9 cellular contexts compared by ENCODE assay signal in genomic region chr6:41778895-41779294, GRCh38. TPM values are rescaled to one million over a fixed set of nuclear protein-coding genes. Genes with fewer than 3 reads are reported as not detected.
DNase-seq lines count a peak whose midpoint lies in the region; ATAC-seq and TF ChIP-seq lines count a peak whose summit lies in the region.
"Had no signal": no experiment of that assay in that cellular context is flagged by ENCODE, and none has a peak within 500 bp of the region (broad histone marks: within the 10 kb centered on the region; RNA-seq: fewer than 3 reads in every experiment).

No MANE protein-coding gene starts in this region.

- peak overlapping the region; percentile 52 to 82 for H3K4me3 ChIP-seq in SK-N-SH (ENCODE audit: low read depth in 2 of 2, low read length in 1 of 2)
- H3K4me3 ChIP-seq in iPS-18a (ENCODE audit: low read length), result peak overlapping the region; percentile 78

- peak overlapping the region; percentile 65 for H3K27ac Mint-ChIP-seq in activated CD8-positive, alpha-beta T cell treated with anti-CD3 and anti-CD28 coated beads, Interleukin-2, amount 10 ng/mL, durations not matched to agents 7 days and 5 days
- H3K27ac Mint-ChIP-seq in stimulated activated naive B cell treated with anti-CD40 and anti-IgM and Interleukin-4, amounts not matched to agents 10 μg/mL and 1 μg/mL and 100 μg/mL, for 72 hours, result peak overlapping the region; percentile 90

- WGBS in SK-N-SH (ENCODE audit: low lambda C conversion rate), result 91% methylated on average over 6 of the region's 6 CpGs

- H3K27me3 Mint-ChIP-seq in activated CD8-positive, alpha-beta T cell treated with anti-CD3 and anti-CD28 coated beads, Interleukin-2, amount 10 ng/mL, durations not matched to agents 7 days and 5 days (ENCODE audit: low read depth), result peaks cover 18% of the 10 kb centered on the region
- no peaks in the 10 kb centered on the region for H3K27me3 Mint-ChIP-seq in stimulated activated naive B cell treated with anti-CD40 and anti-IgM and Interleukin-4, amounts not matched to agents 10 μg/mL and 1 μg/mL and 100 μg/mL, for 72 hours

- ATAC-seq in SK-N-SH treated with all-trans-retinoic acid at 6 μM for 48 hours (no peak), GM21619 (IDR thresholded peaks at IDR 0.05; ENCODE audit: unreplicated experiment) (no peak), HG03159 (IDR thresholded peaks at IDR 0.05; ENCODE audit: unreplicated experiment) (no peak), HG03565 (IDR thresholded peaks at IDR 0.05; ENCODE audit: unreplicated experiment) (no peak)
- ATAC-seq in activated CD8-positive, alpha-beta T cell treated with anti-CD3 and anti-CD28 coated beads, Interleukin-2, amount 10 ng/mL, durations not matched to agents 7 days and 5 days, result no peak
- ATAC-seq in stimulated activated naive B cell treated with anti-CD40 and anti-IgM and Interleukin-4, amounts not matched to agents 10 μg/mL and 1 μg/mL and 100 μg/mL, for 72 hours (replicated peaks), result no peak

- DNase-seq in SK-N-SH, result no peak
- DNase-seq in activated CD8-positive, alpha-beta T cell treated with anti-CD3 and anti-CD28 coated beads, Interleukin-2, amount 10 ng/mL, durations not matched to agents 7 days and 5 days, result no peak
- no peak for DNase-seq in stimulated activated naive B cell treated with anti-CD40 and anti-IgM and Interleukin-4, amounts not matched to agents 10 μg/mL and 1 μg/mL and 100 μg/mL, for 72 hours

- H3K27ac ChIP-seq in SK-N-SH (ENCODE audit: low read depth in 2 of 2, low read length in 1 of 2), result no peak overlapping the region; a peak in 1 of 4 replicates
- no peak overlapping the region for H3K27ac ChIP-seq in iPS-18a (ENCODE audit: low read length)

- H3K9me3 ChIP-seq in SK-N-SH (no peaks in the 10 kb centered on the region), iPS-18a (ENCODE audit: control insufficient read depth, low read depth, low read length) (no peaks in the 10 kb centered on the region)

- H3K36me3 Mint-ChIP-seq in activated CD8-positive, alpha-beta T cell treated with anti-CD3 and anti-CD28 coated beads, Interleukin-2, amount 10 ng/mL, durations not matched to agents 7 days and 5 days (ENCODE audit: low read depth), result peaks cover 7% of the 10 kb centered on the region
- H3K36me3 Mint-ChIP-seq in stimulated activated naive B cell treated with anti-CD40 and anti-IgM and Interleukin-4, amounts not matched to agents 10 μg/mL and 1 μg/mL and 100 μg/mL, for 72 hours, result peaks cover 14 to 26% of the 10 kb centered on the region in 2 donors

- no peak for TF ChIP-seq CTCF in SK-N-SH (IDR thresholded peaks at IDR 0.05)

- CTCF ChIA-PET in SK-N-SH (lab: Yijun Ruan, JAX), result interaction anchor here (0.7 to 1.8 kb wide), 4 partner anchors 8 to 89 kb away, joined by 3 to 11 read pairs (median 3); partner anchors contain the start of gene TOMM6
- CTCF ChIA-PET in activated CD8-positive, alpha-beta T cell treated with anti-CD3 and anti-CD28 coated beads, Interleukin-2, amount 10 ng/mL, durations not matched to agents 7 days and 5 days (lab: Charles Lee), result interaction anchor here (1.2 to 2.8 kb wide), 6 partner anchors 8 to 435 kb away, joined by 4 to 23 read pairs (median 6); partner anchors contain the start of genes BYSL, MED20 and TOMM6

- H3K36me3 ChIP-seq in SK-N-SH (replicated peaks in 1 of 2; ENCODE audit: control insufficient read depth in 1 of 2, insufficient read depth in 2 of 2, low read length in 1 of 2) (peaks cover 19 to 20% of the 10 kb centered on the region in 2 experiments), iPS-18a (ENCODE audit: control insufficient read depth, low read depth, low read length) (peaks cover 10% of the 10 kb centered on the region)

- TF ChIP-seq RAD21 in SK-N-SH (IDR thresholded peaks at IDR 0.05; ENCODE audit: low read length), result no peak

- no peak overlapping the region for H2AFZ ChIP-seq in SK-N-SH (ENCODE audit: low read depth)

- POLR2A ChIA-PET in SK-N-SH (lab: Yijun Ruan, JAX), result no interaction called here
- POLR2A ChIA-PET in activated CD8-positive, alpha-beta T cell treated with anti-CD3 and anti-CD28 coated beads, Interleukin-2, amount 10 ng/mL, durations not matched to agents 7 days and 5 days (lab: Charles Lee), result interaction anchor here (0.8 to 1.5 kb wide), 3 partner anchors 8 to 21 kb away, joined by 3 to 7 read pairs (median 6); partner anchors contain the start of gene TOMM6

- peaks cover 15% of the 10 kb centered on the region for H3K4me1 Mint-ChIP-seq in activated CD8-positive, alpha-beta T cell treated with anti-CD3 and anti-CD28 coated beads, Interleukin-2, amount 10 ng/mL, durations not matched to agents 7 days and 5 days (ENCODE audit: low read depth)
- peaks cover 13 to 23% of the 10 kb centered on the region in 2 donors for H3K4me1 Mint-ChIP-seq in stimulated activated naive B cell treated with anti-CD40 and anti-IgM and Interleukin-4, amounts not matched to agents 10 μg/mL and 1 μg/mL and 100 μg/mL, for 72 hours

- H3K27me3 ChIP-seq in SK-N-SH (ENCODE audit: insufficient read depth) (no peaks in the 10 kb centered on the region), iPS-18a (ENCODE audit: control insufficient read depth, insufficient read depth, low read length) (peaks cover 25% of the 10 kb centered on the region)

- H3K9me2 ChIP-seq in SK-N-SH, result no peaks in the 10 kb centered on the region

- peak overlapping the region; percentile 72 for H3K9ac ChIP-seq in SK-N-SH
- no peak overlapping the region for H3K9ac ChIP-seq in iPS-18a (ENCODE audit: low read length)

- H3K4me1 ChIP-seq in SK-N-SH (ENCODE audit: control insufficient read depth in 1 of 2, insufficient read depth in 2 of 2, low read depth in 1 of 2, low read length in 1 of 2) (peaks cover 14% of the 10 kb centered on the region in 2 experiments; a peak in 2 of 4 replicates), iPS-18a (ENCODE audit: control insufficient read depth, low read depth, low read length) (no peaks in the 10 kb centered on the region)

- H3F3A ChIP-seq in SK-N-SH (replicated peaks; ENCODE audit: insufficient read depth), result no peaks in the 10 kb centered on the region

- no peaks in the 10 kb centered on the region for H3K9me3 Mint-ChIP-seq in activated CD8-positive, alpha-beta T cell treated with anti-CD3 and anti-CD28 coated beads, Interleukin-2, amount 10 ng/mL, durations not matched to agents 7 days and 5 days (ENCODE audit: insufficient read depth)
- no peaks in the 10 kb centered on the region for H3K9me3 Mint-ChIP-seq in stimulated activated naive B cell treated with anti-CD40 and anti-IgM and Interleukin-4, amounts not matched to agents 10 μg/mL and 1 μg/mL and 100 μg/mL, for 72 hours

- no peak for TF ChIP-seq EP300 in SK-N-SH (IDR thresholded peaks at IDR 0.05; ENCODE audit: borderline replicate concordance in 1 of 2, low read depth in 1 of 2, low read length in 1 of 2)

- H3K4me2 ChIP-seq in SK-N-SH, result peak overlapping the region; percentile 86

- H4K20me1 ChIP-seq in SK-N-SH (ENCODE audit: insufficient read depth), result no peaks in the 10 kb centered on the region

- H3K4me3 Mint-ChIP-seq in activated CD8-positive, alpha-beta T cell treated with anti-CD3 and anti-CD28 coated beads, Interleukin-2, amount 10 ng/mL, durations not matched to agents 7 days and 5 days, result peak overlapping the region; percentile 87
- peak overlapping the region; percentile 89 to 91 for H3K4me3 Mint-ChIP-seq in stimulated activated naive B cell treated with anti-CD40 and anti-IgM and Interleukin-4, amounts not matched to agents 10 μg/mL and 1 μg/mL and 100 μg/mL, for 72 hours

- peaks cover 13% of the 10 kb centered on the region for H3K79me2 ChIP-seq in SK-N-SH (ENCODE audit: insufficient read depth)

TF ChIP-seq in SK-N-SH, 30 proteins besides CTCF, POLR2A, EP300 and RAD21 (continues in another document):
- TF ChIP-seq TCF12 (IDR thresholded peaks at IDR 0.05) (no peak), GATA2 (CRISPR knock-in tag; IDR thresholded peaks at IDR 0.05) (no peak), JUND (IDR thresholded peaks at IDR 0.05) (no peak), RCOR1 (IDR thresholded peaks at IDR 0.05; ENCODE audit: low read length) (no peak), GABPA (IDR thresholded peaks at IDR 0.05; ENCODE audit: low read depth) (no peak)

TF ChIP-seq in SK-N-SH treated with all-trans-retinoic acid at 6 μM for 48 hours, 23 proteins besides CTCF, POLR2A, EP300 and RAD21 (continues in another document):
- TF ChIP-seq ZNF70 (CRISPR knock-in tag; IDR thresholded peaks at IDR 0.05) (no peak), ZFP30 (CRISPR knock-in tag; IDR thresholded peaks at IDR 0.05) (no peak)

RNA-seq across cellular contexts. Expression of gene FRS3, which starts 0.8 kb away (rescaled TPM):
- polyA plus RNA-seq in SK-N-SH (2012; rRNA removed), result 7.5 and 8.6 TPM in 2 replicates
- 5.0 and 6.0 TPM in 2 replicates for polyA plus RNA-seq in SK-N-SH (2012; cell fraction: cytosol; rRNA removed)
- polyA plus RNA-seq in SK-N-SH (2012; cell fraction: nucleus; rRNA removed), result 20.0 and 30.2 TPM in 2 replicates
- 1 to 10 TPM; 5.1 to 7.0 TPM for total RNA-seq in activated CD8-positive, alpha-beta T cell treated with anti-CD3 and anti-CD28 coated beads, Interleukin-2, amount 10 ng/mL, durations not matched to agents 7 days and 5 days

RNA-seq across cellular contexts. Expression of gene PRICKLE4, which starts 1.7 kb away (rescaled TPM):
- 3.9 and 5.0 TPM in 2 replicates for polyA plus RNA-seq in SK-N-SH (2012; rRNA removed)
- 0.46 and 0.96 TPM in 2 replicates for polyA plus RNA-seq in SK-N-SH (2012; cell fraction: cytosol; rRNA removed)
- polyA plus RNA-seq in SK-N-SH (2012; cell fraction: nucleus; rRNA removed), result 57.9 and 78.4 TPM in 2 replicates
- under 1 TPM in 1 of 2 experiments, not detected in 1; 0.40 TPM for total RNA-seq in activated CD8-positive, alpha-beta T cell treated with anti-CD3 and anti-CD28 coated beads, Interleukin-2, amount 10 ng/mL, durations not matched to agents 7 days and 5 days
- total RNA-seq: A172 had no signal

RNA-seq across cellular contexts. Expression of gene TOMM6, which starts 8.6 kb away (rescaled TPM):
- 493 and 565 TPM in 2 replicates for polyA plus RNA-seq in SK-N-SH (2012; rRNA removed)
- polyA plus RNA-seq in SK-N-SH (2012; cell fraction: cytosol; rRNA removed), result 608 and 661 TPM in 2 replicates
- polyA plus RNA-seq in SK-N-SH (2012; cell fraction: nucleus; rRNA removed), result 171 and 252 TPM in 2 replicates
- 100 to 1,000 TPM; 215 to 218 TPM for total RNA-seq in activated CD8-positive, alpha-beta T cell treated with anti-CD3 and anti-CD28 coated beads, Interleukin-2, amount 10 ng/mL, durations not matched to agents 7 days and 5 days

RNA-seq across cellular contexts. Expression of gene PGC, which starts 31.7 kb away (rescaled TPM):
- polyA plus RNA-seq in SK-N-SH (2012; rRNA removed), result not detected in 2 replicates
- polyA plus RNA-seq in SK-N-SH (2012; cell fraction: cytosol; rRNA removed), result not detected in 2 replicates
- not detected in 2 replicates for polyA plus RNA-seq in SK-N-SH (2012; cell fraction: nucleus; rRNA removed)
- total RNA-seq in activated CD8-positive, alpha-beta T cell treated with anti-CD3 and anti-CD28 coated beads, Interleukin-2, amount 10 ng/mL, durations not matched to agents 7 days and 5 days, result not detected
- total RNA-seq: A172 had no signal

RNA-seq across cellular contexts. Expression of gene TFEB, which starts 43.5 kb away (rescaled TPM):
- polyA plus RNA-seq in SK-N-SH (2012; rRNA removed), result 6.2 and 6.7 TPM in 2 replicates
- polyA plus RNA-seq in SK-N-SH (2012; cell fraction: cytosol; rRNA removed), result 2.8 and 4.4 TPM in 2 replicates
- 15.1 and 17.2 TPM in 2 replicates for polyA plus RNA-seq in SK-N-SH (2012; cell fraction: nucleus; rRNA removed)
- 10 to 100 TPM; 18.5 to 21.2 TPM for total RNA-seq in activated CD8-positive, alpha-beta T cell treated with anti-CD3 and anti-CD28 coated beads, Interleukin-2, amount 10 ng/mL, durations not matched to agents 7 days and 5 days
